In genomic region chr5:172594431-172594830, GRCh38 we compare ENCODE assay signal across 4 cellular contexts.
"Had no signal": no experiment of that assay in that cellular context is flagged by ENCODE, and none has a peak within 500 bp of the region (broad histone marks: within the 10 kb centered on the region; RNA-seq: fewer than 3 reads in every experiment).

No MANE protein-coding gene starts in this region.

- DNase-seq: GM23248, H9, HCEC 1CT, IMR-90 had no signal

- H3K9me3 Mint-ChIP-seq: H9 had no signal

- H3K27ac ChIP-seq: GM23248 had no signal

- H3K9ac ChIP-seq: GM23248 had no signal

- H3K4me3 Mint-ChIP-seq: H9 had no signal

- H3K4me3 ChIP-seq: GM23248 had no signal
